Comparison of ENCODE assay signal across 8 cellular contexts in the genomic region with DNA sequence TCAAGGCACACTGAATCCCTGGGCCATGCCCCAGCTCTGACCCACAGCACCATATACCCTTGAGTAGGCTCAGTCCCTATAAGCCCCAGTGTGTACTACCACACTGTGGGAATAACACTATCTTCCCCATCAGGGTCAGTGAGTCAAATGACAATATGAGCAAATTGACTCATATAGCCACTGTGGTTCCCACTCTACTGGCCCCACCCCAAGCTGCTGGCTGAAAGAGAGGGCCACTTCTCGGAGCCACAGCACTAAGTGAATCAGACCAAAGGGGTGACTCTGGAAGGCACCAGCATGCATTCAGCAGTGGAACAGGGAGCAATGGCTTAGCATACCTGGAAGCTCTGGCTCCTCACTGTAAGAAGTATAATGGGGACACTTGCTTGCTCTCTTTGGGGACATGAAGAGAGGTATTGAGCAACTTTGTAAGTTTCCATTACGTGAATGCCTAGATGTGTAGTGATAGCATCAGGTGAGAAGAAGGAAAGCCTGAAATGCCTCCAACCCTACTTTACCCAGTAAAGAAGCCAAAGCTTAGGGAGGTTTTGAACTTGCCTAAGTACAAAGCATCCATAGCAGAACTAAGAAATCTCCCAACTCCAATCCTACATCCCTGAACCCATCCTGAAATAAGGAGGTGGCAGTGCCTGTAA. TPM values are rescaled to one million over a fixed set of nuclear protein-coding genes. Genes with fewer than 3 reads are reported as not detected.
DNase-seq lines count a peak whose midpoint lies in the region; ATAC-seq, FAIRE-seq and TF ChIP-seq lines count a peak whose summit lies in the region.

No MANE protein-coding gene starts in this region.

- SMC1A ChIA-PET in GM12878 (lab: Charles Lee; ENCODE audit: uncharacterized antibody, unreplicated experiment) = interaction anchor here (1.3 to 2.1 kb wide), 3 partner anchors 11 to 21 kb away, joined by 3 to 17 read pairs (median 7); no protein-coding TSS in a partner anchor

- no peaks in the 10 kb centered on the region for H3K27me3 Mint-ChIP-seq in activated naive CD4-positive, alpha-beta T cell treated with anti-CD3 and anti-CD28 coated beads, Interleukin-2, amount 10 ng/mL, durations not matched to agents 7 days and 5 days
- H3K27me3 Mint-ChIP-seq in type B pancreatic cell = no peaks in the 10 kb centered on the region

- no peak; the same call in 1 of the 2 replicates for TF ChIP-seq POLR2A in GM12878 (IDR thresholded peaks at IDR 0.05; ENCODE audit: low read depth, low read length)

- H3K4me3 ChIP-seq in GM12878 (no peak overlapping the region), muscle layer of colon (ENCODE audit: low read depth in 1 of 2, low read length in 2 of 2) (no peak overlapping the region)

- no peak overlapping the region for H3K4me3 Mint-ChIP-seq in activated naive CD4-positive, alpha-beta T cell treated with anti-CD3 and anti-CD28 coated beads, Interleukin-2, amount 10 ng/mL, durations not matched to agents 7 days and 5 days
- no peak overlapping the region for H3K4me3 Mint-ChIP-seq in type B pancreatic cell

- RAD21 ChIA-PET in GM12878 (lab: Charles Lee; ENCODE audit: unreplicated experiment) = interaction anchor here (1.1 to 2.4 kb wide), 3 partner anchors 9 to 20 kb away, joined by 3 to 11 read pairs (median 8); no protein-coding TSS in a partner anchor

- H3K79me2 ChIP-seq in GM12878 (ENCODE audit: control insufficient read depth, insufficient read depth, low read length) = peaks cover 33% of the 10 kb centered on the region

- BruUV-seq in GM12878 (replicated peaks; lab: Mats Ljungman, UMichigan) = no TSS peak

- H3K9me3 Mint-ChIP-seq in activated naive CD4-positive, alpha-beta T cell treated with anti-CD3 and anti-CD28 coated beads, Interleukin-2, amount 50 U/mL, for 72 hours = no peaks in the 10 kb centered on the region
- no peaks in the 10 kb centered on the region for H3K9me3 Mint-ChIP-seq in activated naive CD4-positive, alpha-beta T cell treated with anti-CD3 and anti-CD28 coated beads, Interleukin-2, amount 10 ng/mL, durations not matched to agents 7 days and 5 days
- H3K9me3 Mint-ChIP-seq in type B pancreatic cell = no peaks in the 10 kb centered on the region

- H3K36me3 Mint-ChIP-seq in activated naive CD4-positive, alpha-beta T cell treated with anti-CD3 and anti-CD28 coated beads, Interleukin-2, amount 50 U/mL, for 72 hours = peaks cover 8 to 10% of the 10 kb centered on the region in 2 donors
- peaks cover 2% of the 10 kb centered on the region for H3K36me3 Mint-ChIP-seq in activated naive CD4-positive, alpha-beta T cell treated with anti-CD3 and anti-CD28 coated beads, Interleukin-2, amount 10 ng/mL, durations not matched to agents 7 days and 5 days
- peaks cover 33% of the 10 kb centered on the region for H3K36me3 Mint-ChIP-seq in type B pancreatic cell

- H2AFZ ChIP-seq in GM12878 (ENCODE audit: control insufficient read depth, low read depth, low read length) = no peak overlapping the region

- CTCF ChIA-PET in activated naive CD4-positive, alpha-beta T cell treated with anti-CD3 and anti-CD28 coated beads, Interleukin-2, amount 10 ng/mL, durations not matched to agents 7 days and 5 days (lab: Charles Lee) = interaction anchor here (0.7 to 1.4 kb wide), 2 partner anchors 14 to 33 kb away, joined by 3 to 4 read pairs; partner anchors contain the start of gene CD59
- CTCF ChIA-PET in GM12878 (lab: Yijun Ruan, JAX) = interaction anchor here (0.7 to 4.2 kb wide), 5 partner anchors 11 to 34 kb away, joined by 3 to 32 read pairs (median 6); no protein-coding TSS in a partner anchor

- H4K20me1 ChIP-seq in GM12878 (ENCODE audit: control insufficient read depth, insufficient read depth) = no peaks in the 10 kb centered on the region

- intact Hi-C loops in GM12878 (cut with micrococcal nuclease; ENCODE audit: unreplicated experiment) = no loop called here

- no peak for TF ChIP-seq EP300 in GM12878 (IDR thresholded peaks at IDR 0.05; ENCODE audit: borderline replicate concordance in 1 of 2, control insufficient read depth in 1 of 2, low read depth in 2 of 2, low read length in 2 of 2)

- H3K27ac Mint-ChIP-seq in activated naive CD4-positive, alpha-beta T cell treated with anti-CD3 and anti-CD28 coated beads, Interleukin-2, amount 50 U/mL, for 72 hours = peak overlapping the region; percentile 6 to 77
- no peak overlapping the region for H3K27ac Mint-ChIP-seq in activated naive CD4-positive, alpha-beta T cell treated with anti-CD3 and anti-CD28 coated beads, Interleukin-2, amount 10 ng/mL, durations not matched to agents 7 days and 5 days
- no peak overlapping the region for H3K27ac Mint-ChIP-seq in type B pancreatic cell

- H3K36me3 ChIP-seq in GM12878 (ENCODE audit: control insufficient read depth in 2 of 2, insufficient read depth in 2 of 2, low read length in 1 of 2) (peaks cover 9 to 18% of the 10 kb centered on the region in 2 experiments; a peak in 3 of 4 replicates), muscle layer of colon (ENCODE audit: insufficient read depth, low read length) (peaks cover 23% of the 10 kb centered on the region)

- H3K27me3 ChIP-seq in GM12878 (replicated peaks in 1 of 2; ENCODE audit: control insufficient read depth in 2 of 2, insufficient read depth in 2 of 2, low read length in 1 of 2) = no peaks in the 10 kb centered on the region
- no peaks in the 10 kb centered on the region for H3K27me3 ChIP-seq in muscle layer of colon (ENCODE audit: control insufficient read depth in 1 of 2, insufficient read depth in 2 of 2, low read length in 2 of 2)

- H3K9me3 ChIP-seq in GM12878 (replicated peaks; ENCODE audit: control insufficient read depth, insufficient read depth, low read length) (no peaks in the 10 kb centered on the region), muscle layer of colon (ENCODE audit: low read length) (no peaks in the 10 kb centered on the region)

- 0% methylated on average over 2 of the region's 2 CpGs for WGBS in GM12878 (ENCODE audit: insufficient coverage, insufficient replicate concordance, low lambda C conversion rate, missing lambda C conversion rate)

- no peak overlapping the region; the same call in 1 of the 2 replicates for H3K9ac ChIP-seq in GM12878 (ENCODE audit: control insufficient read depth, insufficient read depth, low read length)
- no peak overlapping the region for H3K9ac ChIP-seq in muscle layer of colon (ENCODE audit: low read length)

- POLR2A ChIA-PET in GM12878 (lab: Charles Lee) = interaction anchor here (0.5 to 1.5 kb wide), 2 partner anchors 11 to 12 kb away, joined by 3 to 7 read pairs; no protein-coding TSS in a partner anchor

- peak; percentile 61 to 81 for DNase-seq in activated naive CD4-positive, alpha-beta T cell treated with anti-CD3 and anti-CD28 coated beads, Interleukin-2, amount 50 U/mL, for 72 hours (ENCODE audit: low spot score in 2 of 2)
- no peak for DNase-seq in activated naive CD4-positive, alpha-beta T cell treated with anti-CD3 and anti-CD28 coated beads, Interleukin-2, amount 10 ng/mL, durations not matched to agents 7 days and 5 days
- DNase-seq in GM12878 (ENCODE audit: low read depth, low spot score) (peak; percentile 34), 8988T (no peak), type B pancreatic cell (ENCODE audit: extremely low spot score, unreplicated experiment) (no peak), NCI-H2081 treated with DMSO at 0.1 percent for 48 hours (lab: John Stamatoyannopoulos, UW) (no peak)

- peaks cover 7% of the 10 kb centered on the region for H3K4me1 Mint-ChIP-seq in activated naive CD4-positive, alpha-beta T cell treated with anti-CD3 and anti-CD28 coated beads, Interleukin-2, amount 10 ng/mL, durations not matched to agents 7 days and 5 days
- peaks cover 34% of the 10 kb centered on the region for H3K4me1 Mint-ChIP-seq in type B pancreatic cell (ENCODE audit: unreplicated experiment)

- H3K4me1 ChIP-seq in GM12878 (ENCODE audit: control insufficient read depth, insufficient read depth, low read length) = peaks cover 24% of the 10 kb centered on the region
- peaks cover 46% of the 10 kb centered on the region for H3K4me1 ChIP-seq in muscle layer of colon (ENCODE audit: insufficient read depth, low read length)

- ATAC-seq in activated naive CD4-positive, alpha-beta T cell treated with anti-CD3 and anti-CD28 coated beads, Interleukin-2, amount 50 U/mL, for 72 hours = peak; percentile 95
- ATAC-seq in HG03378 (IDR thresholded peaks at IDR 0.05; ENCODE audit: unreplicated experiment) (peak; percentile 87), GM12878 (peak; percentile 90)

- FAIRE-seq in GM12878 (lab: Jason Lieb, UNC) = no peak

- TF ChIP-seq RAD21 in GM12878 (IDR thresholded peaks at IDR 0.05; ENCODE audit: insufficient read depth, low read depth, low read length) = no peak

- H3K27ac ChIP-seq in GM12878 (ENCODE audit: control insufficient read depth, insufficient read depth) = peak overlapping the region; percentile 62
- H3K27ac ChIP-seq in muscle layer of colon (ENCODE audit: low read depth, low read length) = peak overlapping the region; percentile 39

- in situ Hi-C loops in GM12878 (cut with MboI) = no loop called here

- TF ChIP-seq CTCF in GM12878 (IDR thresholded peaks at IDR 0.05 in 2 of 3, conservative IDR thresholded peaks at IDR 0.05 in 1 of 3; ENCODE audit: control insufficient read depth in 2 of 3, extremely low read depth in 1 of 3, insufficient read depth in 1 of 3, low read depth in 3 of 3, low read length in 3 of 3) (no peak), type B pancreatic cell (conservative IDR thresholded peaks at IDR 0.05) (no peak)

- peak overlapping the region; percentile 24 for H3K4me2 ChIP-seq in GM12878 (ENCODE audit: control insufficient read depth, insufficient read depth)

RNA-seq across cellular contexts. Expression of gene CD59, which starts 13.5 kb away (rescaled TPM):
- total RNA-seq in activated naive CD4-positive, alpha-beta T cell treated with anti-CD3 and anti-CD28 coated beads, Interleukin-2, amount 50 U/mL, for 72 hours = 10 to 100 TPM; 41.9 to 61.7 TPM
- 68.2 and 75.8 TPM in 2 replicates for total RNA-seq in GM12878 (2013; cell fraction: nucleolus; rRNA removed)
- total RNA-seq in GM12878 (2014; rRNA removed) (55.5 and 75.8 TPM in 2 replicates), GM12878 (2014; rRNA removed; fragmentation: Illumina TruSeq; extraction: Trizol) (83.2 and 89.0 TPM in 2 replicates), GM12878 (2021) (143 and 144 TPM in 2 replicates), type B pancreatic cell (ENCODE audit: low replicate concordance) (204 and 292 TPM in 2 replicates)
- polyA plus RNA-seq in GM12878 (2011; ENCODE audit: low read depth) = 107 TPM
- polyA plus RNA-seq in GM12878 (2011; rRNA removed) (201 and 225 TPM in 2 replicates), GM12878 (2014; fragmentation: Illumina TruSeq; extraction: Trizol) (185 and 186 TPM in 2 replicates), GM12878 (2014; fragmentation: Nextera tagmentation; extraction: Ambion mirVana) (100 to 1,000 TPM; 223 to 256 TPM), GM12878 (2014; rRNA removed) (93.6 and 109 TPM in 2 replicates), GM12878 (2016; fragmentation: Nextera tagmentation; extraction: Ambion mirVana) (100 to 1,000 TPM; 177 to 195 TPM)
- polyA plus RNA-seq in GM12878 (2011; cell fraction: cytosol; rRNA removed) = 159 and 211 TPM in 2 replicates
- 55.6 and 69.0 TPM in 2 replicates for polyA plus RNA-seq in GM12878 (2011; cell fraction: nucleus; rRNA removed)
- polyA plus RNA-seq in GM12878 (2012) = 85.7 and 97.9 TPM in 2 replicates
- polyA minus RNA-seq in GM12878 (2011; rRNA and poly(A)+ RNA removed) = 93.2 and 138 TPM in 2 replicates
- 24.9 and 46.1 TPM in 2 replicates for polyA minus RNA-seq in GM12878 (2011; cell fraction: cytosol; rRNA and poly(A)+ RNA removed)
- polyA minus RNA-seq in GM12878 (2011; cell fraction: nucleus; rRNA and poly(A)+ RNA removed) = 15.7 and 20.6 TPM in 2 replicates

RNA-seq across cellular contexts. Expression of gene C11orf91, which starts 22.1 kb away (rescaled TPM):
- not detected for total RNA-seq in activated naive CD4-positive, alpha-beta T cell treated with anti-CD3 and anti-CD28 coated beads, Interleukin-2, amount 50 U/mL, for 72 hours
- not detected in 2 replicates for total RNA-seq in GM12878 (2013; cell fraction: nucleolus; rRNA removed)
- not detected in 2 replicates for total RNA-seq in GM12878 (2014; rRNA removed)
- total RNA-seq in GM12878 (2014; rRNA removed; fragmentation: Illumina TruSeq; extraction: Trizol) = not detected in 2 replicates
- total RNA-seq in GM12878 (2021) = 0.35 TPM in 1 of 2 replicates, not detected in the other
- not detected for polyA plus RNA-seq in GM12878 (2011; ENCODE audit: low read depth)
- not detected in 2 replicates for polyA plus RNA-seq in GM12878 (2011; rRNA removed)
- not detected in 2 replicates for polyA plus RNA-seq in GM12878 (2011; cell fraction: cytosol; rRNA removed)
- polyA plus RNA-seq in GM12878 (2011; cell fraction: nucleus; rRNA removed) = not detected in 2 replicates
- not detected in 2 replicates for polyA plus RNA-seq in GM12878 (2012)
- polyA plus RNA-seq in GM12878 (2014; fragmentation: Illumina TruSeq; extraction: Trizol) = not detected in 2 replicates
- not detected for polyA plus RNA-seq in GM12878 (2014; fragmentation: Nextera tagmentation; extraction: Ambion mirVana)
- not detected in 2 replicates for polyA plus RNA-seq in GM12878 (2014; rRNA removed)
- not detected for polyA plus RNA-seq in GM12878 (2016; fragmentation: Nextera tagmentation; extraction: Ambion mirVana)
- polyA minus RNA-seq in GM12878 (2011; rRNA and poly(A)+ RNA removed) = not detected in 2 replicates
- not detected in 2 replicates for polyA minus RNA-seq in GM12878 (2011; cell fraction: cytosol; rRNA and poly(A)+ RNA removed)
- polyA minus RNA-seq in GM12878 (2011; cell fraction: nucleus; rRNA and poly(A)+ RNA removed) = not detected in 2 replicates
- total RNA-seq in type B pancreatic cell (ENCODE audit: low replicate concordance) = not detected in 2 replicates

RNA-seq across cellular contexts. Expression of gene FBXO3, which starts 51.6 kb away (rescaled TPM):
- 10 to 100 TPM; 13.3 to 18.4 TPM for total RNA-seq in activated naive CD4-positive, alpha-beta T cell treated with anti-CD3 and anti-CD28 coated beads, Interleukin-2, amount 50 U/mL, for 72 hours
- 52.3 and 56.3 TPM in 2 replicates for total RNA-seq in GM12878 (2013; cell fraction: nucleolus; rRNA removed)
- total RNA-seq in GM12878 (2014; rRNA removed) (10.4 and 11.1 TPM in 2 replicates), GM12878 (2014; rRNA removed; fragmentation: Illumina TruSeq; extraction: Trizol) (11.6 and 13.2 TPM in 2 replicates), GM12878 (2021) (9.2 and 11.3 TPM in 2 replicates), type B pancreatic cell (ENCODE audit: low replicate concordance) (29.3 and 34.5 TPM in 2 replicates)
- polyA plus RNA-seq in GM12878 (2011; ENCODE audit: low read depth) = 7.7 TPM
- polyA plus RNA-seq in GM12878 (2011; rRNA removed) (33.4 and 45.2 TPM in 2 replicates), GM12878 (2014; fragmentation: Illumina TruSeq; extraction: Trizol) (14.5 and 23.5 TPM in 2 replicates), GM12878 (2014; fragmentation: Nextera tagmentation; extraction: Ambion mirVana) (10 to 100 TPM; 12.4 to 27.1 TPM), GM12878 (2014; rRNA removed) (8.5 and 8.9 TPM in 2 replicates), GM12878 (2016; fragmentation: Nextera tagmentation; extraction: Ambion mirVana) (10 to 100 TPM; 20.4 to 24.3 TPM)
- 14.1 and 16.6 TPM in 2 replicates for polyA plus RNA-seq in GM12878 (2011; cell fraction: cytosol; rRNA removed)
- polyA plus RNA-seq in GM12878 (2011; cell fraction: nucleus; rRNA removed) = 21.6 and 31.0 TPM in 2 replicates
- polyA plus RNA-seq in GM12878 (2012) = 7.2 and 10.3 TPM in 2 replicates
- 22.4 and 30.6 TPM in 2 replicates for polyA minus RNA-seq in GM12878 (2011; rRNA and poly(A)+ RNA removed)
- 9.7 and 13.2 TPM in 2 replicates for polyA minus RNA-seq in GM12878 (2011; cell fraction: cytosol; rRNA and poly(A)+ RNA removed)
- 24.4 and 30.0 TPM in 2 replicates for polyA minus RNA-seq in GM12878 (2011; cell fraction: nucleus; rRNA and poly(A)+ RNA removed)

Comparison
In these comparisons a context has a peak if more than half of its experiments do, and no peak if none do; other contexts are left out.
1. DNase-seq: peak in activated naive CD4-positive, alpha-beta T cell treated with anti-CD3 and anti-CD28 coated beads, Interleukin-2, amount 50 U/mL, for 72 hours (2 of 2) and GM12878 (single experiment); none in activated naive CD4-positive, alpha-beta T cell treated with anti-CD3 and anti-CD28 coated beads, Interleukin-2, amount 10 ng/mL, durations not matched to agents 7 days and 5 days (single experiment), 8988T (single experiment), type B pancreatic cell (single experiment) and NCI-H2081 treated with DMSO at 0.1 percent for 48 hours (single experiment).
2. H3K27ac Mint-ChIP-seq: peak in activated naive CD4-positive, alpha-beta T cell treated with anti-CD3 and anti-CD28 coated beads, Interleukin-2, amount 50 U/mL, for 72 hours (2 of 2); none in activated naive CD4-positive, alpha-beta T cell treated with anti-CD3 and anti-CD28 coated beads, Interleukin-2, amount 10 ng/mL, durations not matched to agents 7 days and 5 days (single experiment) and type B pancreatic cell (single experiment).
3. Peak in every context shown above with its lines, with median percentiles within 50 percentile points of each other: ATAC-seq.